ENCODE assay signal across 33 cellular contexts in the genomic region with DNA sequence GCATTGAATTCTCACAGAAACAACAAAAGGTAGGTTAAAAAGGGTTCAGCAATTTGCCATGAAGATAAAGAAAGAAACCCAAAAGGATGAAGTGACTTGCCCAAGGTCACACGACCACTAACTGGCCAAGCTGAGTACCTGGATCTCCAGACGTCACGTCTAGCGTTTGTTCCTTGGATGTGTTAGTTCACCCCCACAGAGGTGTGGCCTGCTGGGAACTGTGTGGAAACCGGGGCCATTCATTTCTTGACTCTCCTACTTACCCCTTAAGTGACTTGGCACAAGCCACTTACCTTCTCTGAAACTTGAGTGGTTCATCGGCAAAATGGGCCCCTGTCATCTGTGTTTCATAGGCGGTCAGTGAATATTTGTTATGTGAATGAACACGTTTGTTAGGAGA.
"Had no signal": no experiment of that assay in that cellular context is flagged by ENCODE, and none has a peak within 500 bp of the region (broad histone marks: within the 10 kb centered on the region; RNA-seq: fewer than 3 reads in every experiment).

No MANE protein-coding gene starts in this region.

- H3K9me3 ChIP-seq: colonic mucosa, gastrocnemius medialis had no signal

- FAIRE-seq: astrocyte, endometrium, endothelial cell of umbilical vein had no signal

- H3K4me3 ChIP-seq: cardiac muscle cell, colonic mucosa, gastrocnemius medialis had no signal

- H3K4me3 Mint-ChIP-seq: activated B cell treated with CpG ODN at 0.5 μM for 24 hours; activated CD8-positive, alpha-beta T cell treated with anti-CD3 and anti-CD28 coated beads for 36 hours; activated naive CD8-positive, alpha-beta T cell; activated T-cell treated with anti-CD3 and anti-CD28 coated beads, Interleukin-2, amount 50 U/mL, for 4 hours; activated T-helper 17 cell treated with anti-CD3 and anti-CD28 coated beads, Interleukin-2, amount 50 U/mL, for 72 hours; T-helper 17 cell; T-helper 2 cell treated with Interferon-gamma antibody and Interleukin-4, amounts not matched to agents 5 μg/mL and 100 μg/mL, for 36 hours had no signal

- H3K27ac ChIP-seq: brain microvascular endothelial cell, cardiac muscle cell, colonic mucosa, foreskin keratinocyte, gastrocnemius medialis, WERI-Rb-1 had no signal

- H3K36me3 ChIP-seq: brain microvascular endothelial cell, cardiac muscle cell, colonic mucosa, gastrocnemius medialis, WERI-Rb-1 had no signal

- H3K27ac Mint-ChIP-seq: activated B cell treated with CpG ODN at 0.5 μM for 24 hours; activated CD8-positive, alpha-beta T cell treated with anti-CD3 and anti-CD28 coated beads for 36 hours; activated naive CD8-positive, alpha-beta T cell; activated T-helper 17 cell treated with anti-CD3 and anti-CD28 coated beads, Interleukin-2, amount 50 U/mL, for 72 hours; T-helper 17 cell; T-helper 2 cell treated with Interferon-gamma antibody and Interleukin-4, amounts not matched to agents 5 μg/mL and 100 μg/mL, for 36 hours had no signal

- DNase-seq: activated B cell treated with CpG ODN at 0.5 μM for 24 hours; activated CD4-positive, alpha-beta T cell treated with anti-CD3 and anti-CD28 coated beads for 48 hours; activated CD4-positive, alpha-beta T cell treated with anti-CD3 and anti-CD28 coated beads, Interleukin-2, amount 50 U/mL, for 1 hour; activated CD4-positive, alpha-beta T cell treated with anti-CD3 and anti-CD28 coated beads, Interleukin-2, amount 50 U/mL, for 48 hours; activated CD8-positive, alpha-beta memory T cell treated with anti-CD3 and anti-CD28 coated beads for 24 hours; activated CD8-positive, alpha-beta T cell treated with anti-CD3 and anti-CD28 coated beads for 36 hours; activated effector memory CD4-positive, alpha-beta T cell treated with Interleukin-2 at 50 U/mL for 16 hours; activated gamma-delta T cell treated with Interleukin-2 at 50 U/mL for 16 hours; activated naive CD4-positive, alpha-beta T cell treated with anti-CD3 and anti-CD28 coated beads, Interleukin-2, amount 50 U/mL, for 16 hours; activated naive CD4-positive, alpha-beta T cell treated with Interleukin-2 at 50 U/mL for 16 hours; activated T-cell treated with anti-CD3 and anti-CD28 coated beads, Interleukin-2, amount 50 U/mL, for 4 hours; amniotic stem cell; anterior cingulate cortex; brain microvascular endothelial cell; central memory CD4-positive, alpha-beta T cell; cerebellar nuclear complex; colonic mucosa; effector CD8-positive, alpha-beta T cell; gastrocnemius medialis; T-helper 1 cell; T-helper 17 cell; T1000; WERI-Rb-1 had no signal

- H3K4me1 ChIP-seq: colonic mucosa, foreskin keratinocyte, gastrocnemius medialis had no signal

- H3K9me3 Mint-ChIP-seq: activated B cell treated with CpG ODN at 0.5 μM for 24 hours; activated CD8-positive, alpha-beta T cell treated with anti-CD3 and anti-CD28 coated beads for 36 hours; activated T-cell treated with anti-CD3 and anti-CD28 coated beads, Interleukin-2, amount 50 U/mL, for 4 hours; activated T-helper 17 cell treated with anti-CD3 and anti-CD28 coated beads, Interleukin-2, amount 50 U/mL, for 72 hours; T-helper 2 cell treated with Interferon-gamma antibody and Interleukin-4, amounts not matched to agents 5 μg/mL and 100 μg/mL, for 36 hours had no signal

- H3K27me3 Mint-ChIP-seq: activated B cell treated with CpG ODN at 0.5 μM for 24 hours; activated naive CD8-positive, alpha-beta T cell had no signal

- ATAC-seq: activated CD4-positive, CD25-positive, alpha-beta regulatory T cell treated with anti-CD3 and anti-CD28 coated beads, Interleukin-2, amount 50 U/mL, for 24 hours; activated CD8-positive, alpha-beta T cell treated with anti-CD3 and anti-CD28 coated beads for 36 hours; activated T-cell treated with anti-CD3 and anti-CD28 coated beads, Interleukin-2, amount 50 U/mL, for 4 hours; activated T-helper 17 cell treated with anti-CD3 and anti-CD28 coated beads, Interleukin-2, amount 50 U/mL, for 72 hours; esophagus mucosa; foreskin keratinocyte; gastrocnemius medialis; T-helper 17 cell had no signal

- H3K4me1 Mint-ChIP-seq: activated B cell treated with CpG ODN at 0.5 μM for 24 hours; activated T-helper 17 cell treated with anti-CD3 and anti-CD28 coated beads, Interleukin-2, amount 50 U/mL, for 72 hours; T-helper 17 cell had no signal

- H3K27me3 ChIP-seq: brain microvascular endothelial cell, cardiac muscle cell, colonic mucosa, gastrocnemius medialis had no signal
